18 cellular contexts compared by ENCODE assay signal in the genomic region with DNA sequence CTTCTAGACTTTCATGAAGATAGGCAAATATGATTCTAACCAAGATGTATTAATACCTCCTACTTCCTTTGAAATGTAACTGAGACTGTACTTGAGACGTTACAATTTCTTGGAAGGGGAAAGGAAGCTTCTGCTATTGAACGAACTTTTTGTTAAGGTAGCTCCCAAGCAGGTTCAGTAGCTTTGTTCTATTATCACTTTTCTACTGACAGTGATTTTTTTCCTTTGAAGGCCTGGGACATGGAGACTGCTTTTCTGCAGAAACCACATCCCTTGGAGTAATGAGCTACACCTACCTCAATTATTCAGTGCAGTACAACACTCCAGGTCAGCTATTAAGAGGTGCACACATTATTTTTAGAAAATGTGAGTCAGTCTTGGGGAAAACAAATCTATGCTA. TPM values are rescaled to one million over a fixed set of nuclear protein-coding genes. Genes with fewer than 3 reads are reported as not detected.
A peak's percentile ranks its signal among the peaks of the same experiment; 100 is the strongest.
DNase-seq lines count a peak whose midpoint lies in the region; ATAC-seq, FAIRE-seq and TF ChIP-seq lines count a peak whose summit lies in the region.
"Had no signal": no experiment of that assay in that cellular context is flagged by ENCODE, and none has a peak within 500 bp of the region (broad histone marks: within the 10 kb centered on the region; RNA-seq: fewer than 3 reads in every experiment).

No MANE protein-coding gene starts in this region.

- H3K4me1 ChIP-seq in astrocyte (ENCODE audit: insufficient read depth, low read length) (no peaks in the 10 kb centered on the region), PC-3 (ENCODE audit: insufficient read depth, low read length) (no peaks in the 10 kb centered on the region)

- H2AFZ ChIP-seq in astrocyte (ENCODE audit: low read depth, low read length) (no peak overlapping the region), PC-3 (ENCODE audit: low read length) (no peak overlapping the region)

- intact Hi-C loops in PC-3 (cut with micrococcal nuclease) = no loop called here

- peak overlapping the region; percentile 35 for H3K4me3 Mint-ChIP-seq in T-helper 2 cell treated with Interferon-gamma antibody and Interleukin-4, amounts not matched to agents 5 μg/mL and 100 μg/mL, for 36 hours
- H3K4me3 Mint-ChIP-seq in activated naive CD8-positive, alpha-beta T cell treated with anti-CD3 and anti-CD28 coated beads, Interleukin-2, amount 10 ng/mL, durations not matched to agents 7 days and 5 days = peak overlapping the region; percentile 65
- H3K4me3 Mint-ChIP-seq in activated naive CD8-positive, alpha-beta T cell treated with anti-CD3 and anti-CD28 coated beads for 36 hours = no peak overlapping the region
- no peak overlapping the region for H3K4me3 Mint-ChIP-seq in astrocyte (ENCODE audit: unreplicated experiment)

- no peaks in the 10 kb centered on the region for H3F3A ChIP-seq in PC-3 (ENCODE audit: low read length, unreplicated experiment)

- peaks cover 20% of the 10 kb centered on the region for H3K36me3 Mint-ChIP-seq in T-helper 2 cell treated with Interferon-gamma antibody and Interleukin-4, amounts not matched to agents 5 μg/mL and 100 μg/mL, for 36 hours (ENCODE audit: low read depth)
- peaks cover 46% of the 10 kb centered on the region for H3K36me3 Mint-ChIP-seq in activated naive CD8-positive, alpha-beta T cell treated with anti-CD3 and anti-CD28 coated beads, Interleukin-2, amount 10 ng/mL, durations not matched to agents 7 days and 5 days
- H3K36me3 Mint-ChIP-seq in activated naive CD8-positive, alpha-beta T cell treated with anti-CD3 and anti-CD28 coated beads for 36 hours = no peaks in the 10 kb centered on the region
- H3K36me3 Mint-ChIP-seq in astrocyte (ENCODE audit: low read depth, unreplicated experiment) = no peaks in the 10 kb centered on the region

- FAIRE-seq in astrocyte (lab: Jason Lieb, UNC) = peak; percentile 26

- DNase-seq in T-helper 2 cell treated with Interferon-gamma antibody and Interleukin-4, amounts not matched to agents 5 μg/mL and 100 μg/mL, for 36 hours (ENCODE audit: low spot score) = no peak
- no peak for DNase-seq in T-helper 2 cell
- no peak for DNase-seq in activated naive CD8-positive, alpha-beta T cell treated with anti-CD3 and anti-CD28 coated beads, Interleukin-2, amount 10 ng/mL, durations not matched to agents 7 days and 5 days
- no peak for DNase-seq in activated naive CD8-positive, alpha-beta T cell treated with anti-CD3 and anti-CD28 coated beads for 36 hours
- DNase-seq in astrocyte (ENCODE audit: low read depth) = peak; percentile 29
- DNase-seq in renal cortical epithelial cell (ENCODE audit: low read depth) = peak; percentile 28
- no peak for DNase-seq in PC-3
- DNase-seq in coronary artery (ENCODE audit: low spot score) = no peak
- DNase-seq: AML-193, DMS79 treated with DMSO at 0.1 percent for 48 hours, NCI-H1092 treated with DMSO at 0.1 percent for 48 hours, NCI-H146, NCI-H2029 treated with DMSO at 0.1 percent for 48 hours, NCI-H748 treated with DMSO at 0.1 percent for 48 hours had no signal

- POLR2A ChIA-PET in activated naive CD8-positive, alpha-beta T cell treated with anti-CD3 and anti-CD28 coated beads, Interleukin-2, amount 10 ng/mL, durations not matched to agents 7 days and 5 days (lab: Charles Lee) = interaction anchor here (0.7 to 2.3 kb wide), 9 partner anchors 9 to 71 kb away, joined by 3 to 11 read pairs (median 5); a partner anchor contains a TSS
- POLR2A ChIA-PET in PC-3 (lab: Charles Lee; ENCODE audit: unreplicated experiment) = no interaction called here

- H3K27ac ChIP-seq in astrocyte (ENCODE audit: low read depth, low read length) = no peak overlapping the region
- no peak overlapping the region for H3K27ac ChIP-seq in PC-3 (ENCODE audit: low read length)
- H3K27ac ChIP-seq in coronary artery = no peak overlapping the region
- H3K27ac ChIP-seq: 22Rv1, C4-2B had no signal

- no TSS peak for BruUV-seq in PC-3 (replicated peaks; lab: Mats Ljungman, UMichigan)

- H3K36me3 ChIP-seq in astrocyte (ENCODE audit: insufficient read depth, low read length) (no peaks in the 10 kb centered on the region), PC-3 (ENCODE audit: low read depth, low read length) (no peaks in the 10 kb centered on the region)

- no peaks in the 10 kb centered on the region for H3K27me3 ChIP-seq in astrocyte (ENCODE audit: insufficient read depth, low read length)
- no peaks in the 10 kb centered on the region for H3K27me3 ChIP-seq in PC-3 (ENCODE audit: low read length)

- no peaks in the 10 kb centered on the region for H3K9me2 ChIP-seq in PC-3 (replicated peaks; ENCODE audit: low read length)

- H4K20me1 ChIP-seq in astrocyte (ENCODE audit: insufficient read depth, low read length) (no peaks in the 10 kb centered on the region), PC-3 (ENCODE audit: low read length) (no peaks in the 10 kb centered on the region)

- TF ChIP-seq CTCF in astrocyte (IDR thresholded peaks at IDR 0.05; ENCODE audit: insufficient read depth, low read depth, low read length) (no peak), PC-3 (conservative IDR thresholded peaks at IDR 0.05; ENCODE audit: low read depth, low read length) (no peak), coronary artery (IDR thresholded peaks at IDR 0.05) (no peak)

- H3K27ac Mint-ChIP-seq in T-helper 2 cell treated with Interferon-gamma antibody and Interleukin-4, amounts not matched to agents 5 μg/mL and 100 μg/mL, for 36 hours = peak overlapping the region; percentile 60
- peak overlapping the region; percentile 86 for H3K27ac Mint-ChIP-seq in activated naive CD8-positive, alpha-beta T cell treated with anti-CD3 and anti-CD28 coated beads, Interleukin-2, amount 10 ng/mL, durations not matched to agents 7 days and 5 days
- no peak overlapping the region for H3K27ac Mint-ChIP-seq in activated naive CD8-positive, alpha-beta T cell treated with anti-CD3 and anti-CD28 coated beads for 36 hours
- no peak overlapping the region for H3K27ac Mint-ChIP-seq in astrocyte (ENCODE audit: unreplicated experiment)

- H3K4me2 ChIP-seq in astrocyte (ENCODE audit: low read length) (no peak overlapping the region), PC-3 (ENCODE audit: low read length) (no peak overlapping the region)

- H3K4me3 ChIP-seq in astrocyte (ENCODE audit: insufficient read depth, low read depth, low read length) (no peak overlapping the region), PC-3 (ENCODE audit: low read length) (no peak overlapping the region), coronary artery (no peak overlapping the region)

- CTCF ChIA-PET in PC-3 (lab: Charles Lee) = no interaction called here

- peaks cover 47% of the 10 kb centered on the region for H3K27me3 Mint-ChIP-seq in T-helper 2 cell treated with Interferon-gamma antibody and Interleukin-4, amounts not matched to agents 5 μg/mL and 100 μg/mL, for 36 hours (ENCODE audit: low read depth)
- no peaks in the 10 kb centered on the region for H3K27me3 Mint-ChIP-seq in activated naive CD8-positive, alpha-beta T cell treated with anti-CD3 and anti-CD28 coated beads, Interleukin-2, amount 10 ng/mL, durations not matched to agents 7 days and 5 days
- no peaks in the 10 kb centered on the region for H3K27me3 Mint-ChIP-seq in activated naive CD8-positive, alpha-beta T cell treated with anti-CD3 and anti-CD28 coated beads for 36 hours
- peaks cover 4% of the 10 kb centered on the region for H3K27me3 Mint-ChIP-seq in astrocyte (ENCODE audit: low read depth, unreplicated experiment)

- ATAC-seq in activated naive CD8-positive, alpha-beta T cell treated with anti-CD3 and anti-CD28 coated beads, Interleukin-2, amount 10 ng/mL, durations not matched to agents 7 days and 5 days (ENCODE audit: low read depth) = peak; percentile 77
- no peak for ATAC-seq in PC-3

- H3K4me1 Mint-ChIP-seq in T-helper 2 cell treated with Interferon-gamma antibody and Interleukin-4, amounts not matched to agents 5 μg/mL and 100 μg/mL, for 36 hours (ENCODE audit: low read depth) = peaks cover 29% of the 10 kb centered on the region
- H3K4me1 Mint-ChIP-seq in activated naive CD8-positive, alpha-beta T cell treated with anti-CD3 and anti-CD28 coated beads, Interleukin-2, amount 10 ng/mL, durations not matched to agents 7 days and 5 days = peaks cover 52% of the 10 kb centered on the region
- H3K4me1 Mint-ChIP-seq in activated naive CD8-positive, alpha-beta T cell treated with anti-CD3 and anti-CD28 coated beads for 36 hours = peaks cover 15% of the 10 kb centered on the region
- H3K4me1 Mint-ChIP-seq in astrocyte (ENCODE audit: low read depth, unreplicated experiment) = no peaks in the 10 kb centered on the region

- H3K9ac ChIP-seq in astrocyte (ENCODE audit: low read length) (no peak overlapping the region), PC-3 (ENCODE audit: low read length) (no peak overlapping the region)

- H3K9me3 Mint-ChIP-seq in T-helper 2 cell treated with Interferon-gamma antibody and Interleukin-4, amounts not matched to agents 5 μg/mL and 100 μg/mL, for 36 hours = no peaks in the 10 kb centered on the region
- H3K9me3 Mint-ChIP-seq in activated naive CD8-positive, alpha-beta T cell treated with anti-CD3 and anti-CD28 coated beads, Interleukin-2, amount 10 ng/mL, durations not matched to agents 7 days and 5 days = peaks cover 5% of the 10 kb centered on the region
- H3K9me3 Mint-ChIP-seq in activated naive CD8-positive, alpha-beta T cell treated with anti-CD3 and anti-CD28 coated beads for 36 hours = no peaks in the 10 kb centered on the region
- H3K9me3 Mint-ChIP-seq in astrocyte (ENCODE audit: unreplicated experiment) = peaks cover 1% of the 10 kb centered on the region

- H3K9me3 ChIP-seq in astrocyte (ENCODE audit: insufficient read depth, low read depth, low read length) (no peaks in the 10 kb centered on the region), PC-3 (ENCODE audit: low read length) (no peaks in the 10 kb centered on the region)

- H3K79me2 ChIP-seq in astrocyte (ENCODE audit: insufficient read depth, low read length) (no peaks in the 10 kb centered on the region), PC-3 (ENCODE audit: low read length) (no peaks in the 10 kb centered on the region)

RNA-seq across cellular contexts. Expression of a gene that starts 56.3 kb away (rescaled TPM):
- total RNA-seq in activated naive CD8-positive, alpha-beta T cell treated with anti-CD3 and anti-CD28 coated beads, Interleukin-2, amount 10 ng/mL, durations not matched to agents 7 days and 5 days = 1 to 10 TPM; 1.4 to 2.1 TPM
- total RNA-seq in activated naive CD8-positive, alpha-beta T cell treated with anti-CD3 and anti-CD28 coated beads for 36 hours = not detected
- total RNA-seq in astrocyte = 306 and 314 TPM in 2 replicates
- total RNA-seq in renal cortical epithelial cell = 27.5 and 37.0 TPM in 2 replicates
- total RNA-seq in PC-3 (2014; rRNA removed) = 32.2 and 32.7 TPM in 2 replicates
- total RNA-seq: H4, NCI-H460 had no signal

Comparison
In these comparisons a context has a peak if more than half of its experiments do, and no peak if none do; other contexts are left out.
1. H3K27ac Mint-ChIP-seq: peak in T-helper 2 cell treated with Interferon-gamma antibody and Interleukin-4, amounts not matched to agents 5 μg/mL and 100 μg/mL, for 36 hours (single experiment) and activated naive CD8-positive, alpha-beta T cell treated with anti-CD3 and anti-CD28 coated beads, Interleukin-2, amount 10 ng/mL, durations not matched to agents 7 days and 5 days (single experiment); none in activated naive CD8-positive, alpha-beta T cell treated with anti-CD3 and anti-CD28 coated beads for 36 hours (single experiment) and astrocyte (single experiment).
2. H3K4me3 Mint-ChIP-seq: peak in T-helper 2 cell treated with Interferon-gamma antibody and Interleukin-4, amounts not matched to agents 5 μg/mL and 100 μg/mL, for 36 hours (single experiment) and activated naive CD8-positive, alpha-beta T cell treated with anti-CD3 and anti-CD28 coated beads, Interleukin-2, amount 10 ng/mL, durations not matched to agents 7 days and 5 days (single experiment); none in activated naive CD8-positive, alpha-beta T cell treated with anti-CD3 and anti-CD28 coated beads for 36 hours (single experiment) and astrocyte (single experiment).
3. DNase-seq: peak in astrocyte (single experiment) and renal cortical epithelial cell (single experiment); none in T-helper 2 cell treated with Interferon-gamma antibody and Interleukin-4, amounts not matched to agents 5 μg/mL and 100 μg/mL, for 36 hours (single experiment), T-helper 2 cell (0 of 5), activated naive CD8-positive, alpha-beta T cell treated with anti-CD3 and anti-CD28 coated beads, Interleukin-2, amount 10 ng/mL, durations not matched to agents 7 days and 5 days (single experiment), activated naive CD8-positive, alpha-beta T cell treated with anti-CD3 and anti-CD28 coated beads for 36 hours (single experiment), PC-3 (single experiment) and coronary artery (single experiment).